8 cellular contexts compared by ENCODE assay signal in genomic region chr1:1917995-1918900, GRCh38. TPM values are rescaled to one million over a fixed set of nuclear protein-coding genes. Genes with fewer than 3 reads are reported as not detected.
DNase-seq lines count a peak whose midpoint lies in the region; ATAC-seq, FAIRE-seq and TF ChIP-seq lines count a peak whose summit lies in the region.

No MANE protein-coding gene starts in this region.

- no peaks in the 10 kb centered on the region for H4K20me1 ChIP-seq in GM12878 (ENCODE audit: control insufficient read depth, insufficient read depth)

- H3K9me3 ChIP-seq in GM12878 (replicated peaks; ENCODE audit: control insufficient read depth, insufficient read depth, low read length) (no peaks in the 10 kb centered on the region), lower lobe of right lung (no peaks in the 10 kb centered on the region), transverse colon (no peaks in the 10 kb centered on the region)

- ATAC-seq in activated CD8-positive, alpha-beta memory T cell treated with anti-CD3 and anti-CD28 coated beads, Interleukin-2, amount 10 ng/mL, durations not matched to agents 7 days and 5 days = no peak
- ATAC-seq in GM12878 (no peak), lower lobe of right lung (no peak), GM21723 (IDR thresholded peaks at IDR 0.05; ENCODE audit: unreplicated experiment) (no peak)

- DNase-seq in activated CD8-positive, alpha-beta memory T cell treated with anti-CD3 and anti-CD28 coated beads, Interleukin-2, amount 10 ng/mL, durations not matched to agents 7 days and 5 days = no peak
- DNase-seq in activated CD8-positive, alpha-beta memory T cell treated with anti-CD3 and anti-CD28 coated beads, Interleukin-2, amount 50 U/mL, for 4 hours = no peak
- no peak for DNase-seq in GM12878 (ENCODE audit: low read depth, low spot score)
- peak; percentile 50 for DNase-seq in lower lobe of right lung
- DNase-seq in transverse colon = peak; percentile 26
- no peak for DNase-seq in HEK293T (ENCODE audit: extremely low spot score)
- no peak for DNase-seq in H54 (ENCODE audit: insufficient read length, low spot score)

- FAIRE-seq in GM12878 (lab: Jason Lieb, UNC) (no peak), H54 (lab: Jason Lieb, UNC) (no peak)

- POLR2A ChIA-PET in GM12878 (lab: Charles Lee) = no interaction called here
- POLR2A ChIA-PET in HEK293T (lab: Yijun Ruan, JAX) = no interaction called here

- no peaks in the 10 kb centered on the region for H3K79me2 ChIP-seq in GM12878 (ENCODE audit: control insufficient read depth, insufficient read depth, low read length)

- peaks cover 9% of the 10 kb centered on the region for H3K27me3 Mint-ChIP-seq in activated CD8-positive, alpha-beta memory T cell treated with anti-CD3 and anti-CD28 coated beads, Interleukin-2, amount 10 ng/mL, durations not matched to agents 7 days and 5 days

- no peak overlapping the region for H3K9ac ChIP-seq in GM12878 (ENCODE audit: control insufficient read depth, insufficient read depth, low read length)

- BruUV-seq in GM12878 (replicated peaks; lab: Mats Ljungman, UMichigan) = no TSS peak

- CTCF ChIA-PET in activated CD8-positive, alpha-beta memory T cell treated with anti-CD3 and anti-CD28 coated beads, Interleukin-2, amount 10 ng/mL, durations not matched to agents 7 days and 5 days (lab: Charles Lee) = interaction anchor here (1.0 kb wide), 1 partner anchor 9 kb away, joined by 5 read pairs; no protein-coding TSS in a partner anchor
- CTCF ChIA-PET in GM12878 (lab: Yijun Ruan, JAX) (no interaction called here), HEK293T (lab: Yijun Ruan, JAX) (no interaction called here)

- H3K27ac Mint-ChIP-seq in activated CD8-positive, alpha-beta memory T cell treated with anti-CD3 and anti-CD28 coated beads, Interleukin-2, amount 10 ng/mL, durations not matched to agents 7 days and 5 days = no peak overlapping the region

- no peaks in the 10 kb centered on the region for H3K36me3 Mint-ChIP-seq in activated CD8-positive, alpha-beta memory T cell treated with anti-CD3 and anti-CD28 coated beads, Interleukin-2, amount 10 ng/mL, durations not matched to agents 7 days and 5 days

- peaks cover 7% of the 10 kb centered on the region for H3K4me1 ChIP-seq in GM12878 (ENCODE audit: control insufficient read depth, insufficient read depth, low read length)
- H3K4me1 ChIP-seq in lower lobe of right lung = peaks cover 13% of the 10 kb centered on the region
- H3K4me1 ChIP-seq in transverse colon = peaks cover 12 to 34% (median 24%) of the 10 kb centered on the region in 4 donors

- H3K4me1 Mint-ChIP-seq in activated CD8-positive, alpha-beta memory T cell treated with anti-CD3 and anti-CD28 coated beads, Interleukin-2, amount 10 ng/mL, durations not matched to agents 7 days and 5 days = peaks cover 6% of the 10 kb centered on the region

- H3K27ac ChIP-seq in GM12878 (ENCODE audit: control insufficient read depth, insufficient read depth) (no peak overlapping the region), lower lobe of right lung (peak overlapping the region; percentile 53), transverse colon (peak overlapping the region; percentile 72 to 83 (median 79))

- SMC1A ChIA-PET in GM12878 (lab: Charles Lee; ENCODE audit: uncharacterized antibody, unreplicated experiment) = no interaction called here

- peak overlapping the region; percentile 78; the same call in 1 of the 2 replicates for H2AFZ ChIP-seq in GM12878 (ENCODE audit: control insufficient read depth, low read depth, low read length)

- TF ChIP-seq EP300 in GM12878 (IDR thresholded peaks at IDR 0.05; ENCODE audit: borderline replicate concordance in 1 of 2, control insufficient read depth in 1 of 2, low read depth in 2 of 2, low read length in 2 of 2) (no peak), transverse colon (IDR thresholded peaks at IDR 0.05; ENCODE audit: low read depth) (no peak)

- RAD21 ChIA-PET in GM12878 (lab: Charles Lee; ENCODE audit: unreplicated experiment) = no interaction called here

- 58% methylated on average over 46 of the region's 46 CpGs for WGBS in GM12878 (ENCODE audit: insufficient coverage, insufficient replicate concordance, low lambda C conversion rate, missing lambda C conversion rate)
- 53% methylated on average over 24 of the region's 46 CpGs; no CpG with 5 or more reads in 1 of the 2 donors for WGBS in transverse colon (ENCODE audit: low coverage in 1 of 2), 2 donors

- intact Hi-C loops in GM12878 (cut with micrococcal nuclease; ENCODE audit: unreplicated experiment) = no loop called here
- intact Hi-C loops in lower lobe of right lung (cut with DNase I) = no loop called here
- intact Hi-C loops in transverse colon (cut with DNase I; ENCODE audit: low total_unique reads) = no loop called here

- H3K4me2 ChIP-seq in GM12878 (ENCODE audit: control insufficient read depth, insufficient read depth) = peak overlapping the region; percentile 98

- no peaks in the 10 kb centered on the region for H3K36me3 ChIP-seq in GM12878 (ENCODE audit: control insufficient read depth in 2 of 2, insufficient read depth in 2 of 2, low read length in 1 of 2)
- H3K36me3 ChIP-seq in lower lobe of right lung = no peaks in the 10 kb centered on the region
- H3K36me3 ChIP-seq in transverse colon = no peaks in the 10 kb centered on the region

- H3K4me3 ChIP-seq in GM12878 (peak overlapping the region; percentile 60; the same call in 1 of the 2 replicates), lower lobe of right lung (peak overlapping the region; percentile 65), transverse colon (peak overlapping the region; percentile 42 to 64 (median 49))

- TF ChIP-seq RAD21 in GM12878 (IDR thresholded peaks at IDR 0.05; ENCODE audit: insufficient read depth, low read depth, low read length) = no peak

- TF ChIP-seq POLR2A in GM12878 (IDR thresholded peaks at IDR 0.05; ENCODE audit: low read depth, low read length) (no peak), transverse colon (IDR thresholded peaks at IDR 0.05) (no peak), H54 (IDR thresholded peaks at IDR 0.05; ENCODE audit: low read depth, low read length) (no peak)

- H3K9me3 Mint-ChIP-seq in activated CD8-positive, alpha-beta memory T cell treated with anti-CD3 and anti-CD28 coated beads, Interleukin-2, amount 10 ng/mL, durations not matched to agents 7 days and 5 days (ENCODE audit: low read depth) = no peaks in the 10 kb centered on the region

- H3K27me3 ChIP-seq in GM12878 (replicated peaks in 1 of 2; ENCODE audit: control insufficient read depth in 2 of 2, insufficient read depth in 2 of 2, low read length in 1 of 2) = peaks cover 0 to 2% of the 10 kb centered on the region in 2 experiments; a peak in 1 of 4 replicates
- no peaks in the 10 kb centered on the region for H3K27me3 ChIP-seq in lower lobe of right lung (ENCODE audit: low read depth)
- no peaks in the 10 kb centered on the region for H3K27me3 ChIP-seq in transverse colon

- H3K4me3 Mint-ChIP-seq in activated CD8-positive, alpha-beta memory T cell treated with anti-CD3 and anti-CD28 coated beads, Interleukin-2, amount 10 ng/mL, durations not matched to agents 7 days and 5 days = peak overlapping the region; percentile 28

- in situ Hi-C loops in GM12878 (cut with MboI) (no loop called here), transverse colon (cut with MboI; ENCODE audit: low pct_ligation_motif_present in 1 of 4, low pct_unique_long_range_greater_than_20kb in 1 of 4, low sequenced_read_pairs in 3 of 4) (no loop called here)

- TF ChIP-seq CTCF in GM12878 (IDR thresholded peaks at IDR 0.05 in 2 of 3, conservative IDR thresholded peaks at IDR 0.05 in 1 of 3; ENCODE audit: control insufficient read depth in 2 of 3, extremely low read depth in 1 of 3, insufficient read depth in 1 of 3, low read depth in 3 of 3, low read length in 3 of 3) (no peak), lower lobe of right lung (IDR thresholded peaks at IDR 0.05) (no peak), transverse colon (IDR thresholded peaks at IDR 0.05) (no peak)

RNA-seq across cellular contexts. Expression of gene TMEM52, which starts 0.8 kb away (rescaled TPM):
- not detected for total RNA-seq in activated CD8-positive, alpha-beta memory T cell treated with anti-CD3 and anti-CD28 coated beads, Interleukin-2, amount 10 ng/mL, durations not matched to agents 7 days and 5 days
- total RNA-seq in GM12878 (2013; cell fraction: nucleolus; rRNA removed) = not detected in 2 replicates
- 0.17 TPM in 1 of 2 replicates, not detected in the other for total RNA-seq in GM12878 (2014; rRNA removed)
- total RNA-seq in GM12878 (2014; rRNA removed; fragmentation: Illumina TruSeq; extraction: Trizol) = not detected in 2 replicates
- not detected in 2 replicates for total RNA-seq in GM12878 (2021)
- polyA plus RNA-seq in GM12878 (2011; ENCODE audit: low read depth) = not detected
- not detected in 2 replicates for polyA plus RNA-seq in GM12878 (2011; rRNA removed)
- 0.12 and 0.15 TPM in 2 replicates for polyA plus RNA-seq in GM12878 (2011; cell fraction: cytosol; rRNA removed)
- polyA plus RNA-seq in GM12878 (2011; cell fraction: nucleus; rRNA removed) = 0.16 TPM in 1 of 2 replicates, not detected in the other
- 0.18 and 0.24 TPM in 2 replicates for polyA plus RNA-seq in GM12878 (2012)
- not detected in 2 replicates for polyA plus RNA-seq in GM12878 (2014; fragmentation: Illumina TruSeq; extraction: Trizol)
- not detected for polyA plus RNA-seq in GM12878 (2014; fragmentation: Nextera tagmentation; extraction: Ambion mirVana)
- 0.18 TPM in 1 of 2 replicates, not detected in the other for polyA plus RNA-seq in GM12878 (2014; rRNA removed)
- polyA plus RNA-seq in GM12878 (2016; fragmentation: Nextera tagmentation; extraction: Ambion mirVana) = under 1 TPM; 0.24 to 0.33 TPM
- 0.44 TPM in 1 of 2 replicates, not detected in the other for polyA minus RNA-seq in GM12878 (2011; rRNA and poly(A)+ RNA removed)
- not detected in 2 replicates for polyA minus RNA-seq in GM12878 (2011; cell fraction: cytosol; rRNA and poly(A)+ RNA removed)
- polyA minus RNA-seq in GM12878 (2011; cell fraction: nucleus; rRNA and poly(A)+ RNA removed) = 0.24 TPM in 1 of 2 replicates, not detected in the other
- 1.4 TPM for total RNA-seq in lower lobe of right lung
- 1 to 10 TPM in 3 of 4 donors, not detected in 1; 5.2 to 9.5 (median 5.3) TPM for total RNA-seq in transverse colon

RNA-seq across cellular contexts. Expression of gene CALML6, which starts 3.2 kb away (rescaled TPM):
- under 1 TPM in 1 of 2 experiments, not detected in 1; 0.45 TPM for total RNA-seq in activated CD8-positive, alpha-beta memory T cell treated with anti-CD3 and anti-CD28 coated beads, Interleukin-2, amount 10 ng/mL, durations not matched to agents 7 days and 5 days
- 0.40 TPM in 1 of 2 replicates, not detected in the other for total RNA-seq in GM12878 (2013; cell fraction: nucleolus; rRNA removed)
- 0.11 and 1.3 TPM in 2 replicates for total RNA-seq in GM12878 (2014; rRNA removed)
- 0.31 TPM in 1 of 2 replicates, not detected in the other for total RNA-seq in GM12878 (2014; rRNA removed; fragmentation: Illumina TruSeq; extraction: Trizol)
- total RNA-seq in GM12878 (2021) = 0.21 TPM in 1 of 2 replicates, not detected in the other
- not detected for polyA plus RNA-seq in GM12878 (2011; ENCODE audit: low read depth)
- 0.07 and 0.29 TPM in 2 replicates for polyA plus RNA-seq in GM12878 (2011; rRNA removed)
- 0.22 TPM in 1 of 2 replicates, not detected in the other for polyA plus RNA-seq in GM12878 (2011; cell fraction: cytosol; rRNA removed)
- 0.78 and 1.7 TPM in 2 replicates for polyA plus RNA-seq in GM12878 (2011; cell fraction: nucleus; rRNA removed)
- polyA plus RNA-seq in GM12878 (2012) = 0.11 and 0.42 TPM in 2 replicates
- 0.09 TPM in 1 of 2 replicates, not detected in the other for polyA plus RNA-seq in GM12878 (2014; fragmentation: Illumina TruSeq; extraction: Trizol)
- polyA plus RNA-seq in GM12878 (2014; fragmentation: Nextera tagmentation; extraction: Ambion mirVana) = not detected
- 0.42 TPM in 1 of 2 replicates, not detected in the other for polyA plus RNA-seq in GM12878 (2014; rRNA removed)
- not detected for polyA plus RNA-seq in GM12878 (2016; fragmentation: Nextera tagmentation; extraction: Ambion mirVana)
- not detected in 2 replicates for polyA minus RNA-seq in GM12878 (2011; rRNA and poly(A)+ RNA removed)
- polyA minus RNA-seq in GM12878 (2011; cell fraction: cytosol; rRNA and poly(A)+ RNA removed) = not detected in 2 replicates
- polyA minus RNA-seq in GM12878 (2011; cell fraction: nucleus; rRNA and poly(A)+ RNA removed) = not detected in 2 replicates
- not detected for total RNA-seq in lower lobe of right lung
- total RNA-seq in transverse colon = under 1 TPM in 1 of 4 donors, not detected in 3; 0.48 TPM

RNA-seq across cellular contexts. Expression of gene GNB1, which starts 27.4 kb away (rescaled TPM):
- 100 to 1,000 TPM; 426 to 473 TPM for total RNA-seq in activated CD8-positive, alpha-beta memory T cell treated with anti-CD3 and anti-CD28 coated beads, Interleukin-2, amount 10 ng/mL, durations not matched to agents 7 days and 5 days
- 193 and 204 TPM in 2 replicates for total RNA-seq in GM12878 (2013; cell fraction: nucleolus; rRNA removed)
- 64.8 and 68.2 TPM in 2 replicates for total RNA-seq in GM12878 (2014; rRNA removed)
- 120 and 126 TPM in 2 replicates for total RNA-seq in GM12878 (2014; rRNA removed; fragmentation: Illumina TruSeq; extraction: Trizol)
- total RNA-seq in GM12878 (2021) = 324 and 335 TPM in 2 replicates
- polyA plus RNA-seq in GM12878 (2011; ENCODE audit: low read depth) = 145 TPM
- 223 and 374 TPM in 2 replicates for polyA plus RNA-seq in GM12878 (2011; rRNA removed)
- 336 and 348 TPM in 2 replicates for polyA plus RNA-seq in GM12878 (2011; cell fraction: cytosol; rRNA removed)
- 165 and 201 TPM in 2 replicates for polyA plus RNA-seq in GM12878 (2011; cell fraction: nucleus; rRNA removed)
- 179 and 196 TPM in 2 replicates for polyA plus RNA-seq in GM12878 (2012)
- 203 and 392 TPM in 2 replicates for polyA plus RNA-seq in GM12878 (2014; fragmentation: Illumina TruSeq; extraction: Trizol)
- polyA plus RNA-seq in GM12878 (2014; fragmentation: Nextera tagmentation; extraction: Ambion mirVana) = 10 to 100 TPM; 41.0 to 53.7 TPM
- polyA plus RNA-seq in GM12878 (2014; rRNA removed) = 199 and 201 TPM in 2 replicates
- polyA plus RNA-seq in GM12878 (2016; fragmentation: Nextera tagmentation; extraction: Ambion mirVana) = 10 to 100 TPM; 23.0 to 49.1 TPM
- polyA minus RNA-seq in GM12878 (2011; rRNA and poly(A)+ RNA removed) = 448 and 491 TPM in 2 replicates
- 134 and 143 TPM in 2 replicates for polyA minus RNA-seq in GM12878 (2011; cell fraction: cytosol; rRNA and poly(A)+ RNA removed)
- 45.1 and 81.2 TPM in 2 replicates for polyA minus RNA-seq in GM12878 (2011; cell fraction: nucleus; rRNA and poly(A)+ RNA removed)
- 341 TPM for total RNA-seq in lower lobe of right lung
- total RNA-seq in transverse colon = 100 to 1,000 TPM; 123 to 191 (median 174) TPM

Comparison
In these comparisons a context has a peak if more than half of its experiments do, and no peak if none do; other contexts are left out.
1. DNase-seq: peak in lower lobe of right lung (single experiment) and transverse colon (single experiment); none in activated CD8-positive, alpha-beta memory T cell treated with anti-CD3 and anti-CD28 coated beads, Interleukin-2, amount 10 ng/mL, durations not matched to agents 7 days and 5 days (single experiment), activated CD8-positive, alpha-beta memory T cell treated with anti-CD3 and anti-CD28 coated beads, Interleukin-2, amount 50 U/mL, for 4 hours (single experiment), GM12878 (single experiment), HEK293T (single experiment) and H54 (single experiment).
2. Peak in every context shown above with its lines, with median percentiles within 50 percentile points of each other: H3K4me3 ChIP-seq.